Comparison of ENCODE assay signal across 11 cellular contexts in the genomic region with DNA sequence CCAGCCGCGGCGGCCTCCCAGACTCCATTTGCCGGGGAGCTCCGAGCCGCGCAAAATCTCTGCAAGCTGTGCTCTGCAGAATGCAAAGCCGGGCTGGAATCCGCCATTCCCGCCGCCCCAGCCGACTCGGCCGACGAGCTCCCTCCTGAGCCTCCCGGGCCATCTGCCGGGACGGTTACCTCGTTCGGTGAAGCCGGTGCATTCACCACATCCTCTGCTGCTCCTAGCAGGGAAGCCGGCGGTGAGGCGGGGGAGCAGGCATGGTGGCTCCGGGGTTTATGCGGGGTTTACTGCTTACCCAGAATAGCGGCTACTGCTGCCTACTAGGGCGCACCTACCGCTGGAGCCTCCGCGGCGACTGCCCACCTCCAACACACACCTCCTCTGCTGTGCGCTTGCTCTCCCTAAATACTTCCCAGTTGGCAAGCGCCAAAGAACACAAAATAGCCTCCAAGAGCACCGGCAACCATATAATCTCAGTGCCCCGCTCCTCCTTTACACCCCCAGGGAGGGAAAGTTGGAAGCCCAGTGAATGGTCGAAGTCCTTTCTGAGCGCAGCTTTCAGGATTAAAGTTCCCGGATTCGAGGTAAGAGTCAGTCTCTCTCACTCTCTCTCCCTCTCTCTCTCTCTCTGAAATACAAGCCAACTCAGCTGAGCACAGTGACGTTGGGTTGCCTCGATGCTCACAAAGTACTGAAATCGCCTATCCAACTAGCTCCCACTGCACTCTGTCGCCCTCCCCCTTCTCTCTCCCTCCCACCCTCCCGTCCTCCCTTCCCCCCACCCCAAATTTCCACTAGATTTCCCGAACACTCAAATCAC. TPM values are rescaled to one million over a fixed set of nuclear protein-coding genes. Genes with fewer than 3 reads are reported as not detected.
DNase-seq lines count a peak whose midpoint lies in the region; TF ChIP-seq lines count a peak whose summit lies in the region.
"Had no signal": no experiment of that assay in that cellular context is flagged by ENCODE, and none has a peak within 500 bp of the region (broad histone marks: within the 10 kb centered on the region; RNA-seq: fewer than 3 reads in every experiment).

A gene (minus strand): TSS at position 696 of the 823 bp plus-strand sequence. CDS start 2,246 bp downstream, outside the sequence.

- H3K4me1 Mint-ChIP-seq in T-helper 2 cell treated with Interferon-gamma antibody and Interleukin-4, amounts not matched to agents 5 μg/mL and 100 μg/mL, for 36 hours (ENCODE audit: low read depth), result no peaks in the 10 kb centered on the region

- H3K9me3 Mint-ChIP-seq in T-helper 2 cell treated with Interferon-gamma antibody and Interleukin-4, amounts not matched to agents 5 μg/mL and 100 μg/mL, for 36 hours, result no peaks in the 10 kb centered on the region

- no peak within 1 kb of the TSS for H3K27ac ChIP-seq in skeletal muscle tissue (ENCODE audit: low read depth, low read length)
- H3K27ac ChIP-seq: BLaER1 treated with 17β-estradiol and CSF1 and Interleukin-3, amounts not matched to agents 10 nM and 100 nM had no signal

- DNase-seq in T-helper 2 cell treated with Interferon-gamma antibody and Interleukin-4, amounts not matched to agents 5 μg/mL and 100 μg/mL, for 36 hours (ENCODE audit: low spot score), result no peak
- DNase-seq in T-helper 2 cell (no peak), NCI-H510A (lab: John Stamatoyannopoulos, UW) (peak; percentile 33), foreskin fibroblast (peak; percentile 80 to 87), iPS-NIHi11 (ENCODE audit: low spot score) (no peak), middle frontal gyrus (ENCODE audit: extremely low spot score, low spot score) (no peak)
- DNase-seq in stimulated activated CD4-positive, alpha-beta T cell treated with anti-CD3 and anti-CD28 coated beads, Interleukin-2, amount 100 ng/mL, for 24 hours, result no peak

- peak within 1 kb of the TSS; percentile 55 for H3K27ac Mint-ChIP-seq in T-helper 2 cell treated with Interferon-gamma antibody and Interleukin-4, amounts not matched to agents 5 μg/mL and 100 μg/mL, for 36 hours

- H3K36me3 ChIP-seq in skeletal muscle tissue (ENCODE audit: control insufficient read depth in 3 of 3, insufficient read depth in 3 of 3, low read length in 3 of 3), result no peaks in the 10 kb centered on the region
- H3K36me3 ChIP-seq: BLaER1 treated with 17β-estradiol and CSF1 and Interleukin-3, amounts not matched to agents 10 nM and 100 nM had no signal

- H3K4me3 Mint-ChIP-seq in T-helper 2 cell treated with Interferon-gamma antibody and Interleukin-4, amounts not matched to agents 5 μg/mL and 100 μg/mL, for 36 hours, result no peak within 1 kb of the TSS

- H3K9ac ChIP-seq in skeletal muscle tissue (ENCODE audit: low read depth in 1 of 3, low read length in 3 of 3), result no peak within 1 kb of the TSS
- H3K9ac ChIP-seq: BLaER1 treated with 17β-estradiol and CSF1 and Interleukin-3, amounts not matched to agents 10 nM and 100 nM had no signal

- H3K4me1 ChIP-seq in skeletal muscle tissue (ENCODE audit: control insufficient read depth in 3 of 3, insufficient read depth in 3 of 3, low read length in 3 of 3), result peaks cover 8 to 12% (median 9%) of the 10 kb centered on the region in 3 donors
- H3K4me1 ChIP-seq: BLaER1 treated with 17β-estradiol and CSF1 and Interleukin-3, amounts not matched to agents 10 nM and 100 nM had no signal

- TF ChIP-seq CTCF in foreskin fibroblast (IDR thresholded peaks at IDR 0.05; ENCODE audit: low read depth, low read length), result no peak

- H3K36me3 Mint-ChIP-seq in T-helper 2 cell treated with Interferon-gamma antibody and Interleukin-4, amounts not matched to agents 5 μg/mL and 100 μg/mL, for 36 hours (ENCODE audit: low read depth), result peaks cover 1% of the 10 kb centered on the region

- H3K9me3 ChIP-seq in skeletal muscle tissue (ENCODE audit: control insufficient read depth in 3 of 3, low read length in 3 of 3), result peaks cover 0 to 3% (median 0%) of the 10 kb centered on the region in 3 donors

- H3K27me3 Mint-ChIP-seq in T-helper 2 cell treated with Interferon-gamma antibody and Interleukin-4, amounts not matched to agents 5 μg/mL and 100 μg/mL, for 36 hours (ENCODE audit: low read depth), result peaks cover 97% of the 10 kb centered on the region

- peaks cover 87 to 93% (median 87%) of the 10 kb centered on the region in 3 donors for H3K27me3 ChIP-seq in skeletal muscle tissue (ENCODE audit: control insufficient read depth in 3 of 3, insufficient read depth in 3 of 3, low read length in 3 of 3)

- peak within 1 kb of the TSS; percentile 75 to 91 for H3K4me3 ChIP-seq in foreskin fibroblast (ENCODE audit: low read depth in 1 of 2, low read length in 2 of 2)
- H3K4me3 ChIP-seq in skeletal muscle tissue (ENCODE audit: low read length in 3 of 3), result peak within 1 kb of the TSS in 2 of 3 donors; percentile 14 to 43

RNA-seq across cellular contexts. Expression of the gene that starts here (rescaled TPM):
- 2.1 TPM for total RNA-seq in skeletal muscle tissue
- total RNA-seq: NCI-H460, osteocyte had no signal

Comparison
In these comparisons a context has a peak if more than half of its experiments do, and no peak if none do; other contexts are left out.
1. DNase-seq: peak in NCI-H510A (single experiment) and foreskin fibroblast (2 of 2); none in T-helper 2 cell treated with Interferon-gamma antibody and Interleukin-4, amounts not matched to agents 5 μg/mL and 100 μg/mL, for 36 hours (single experiment), T-helper 2 cell (0 of 5), iPS-NIHi11 (single experiment), stimulated activated CD4-positive, alpha-beta T cell treated with anti-CD3 and anti-CD28 coated beads, Interleukin-2, amount 100 ng/mL, for 24 hours (0 of 2) and middle frontal gyrus (single experiment).